8 cellular contexts compared by ENCODE assay signal in genomic region chr19:15449620-15450527, GRCh38. TPM values are rescaled to one million over a fixed set of nuclear protein-coding genes. Genes with fewer than 3 reads are reported as not detected.
A peak's percentile ranks its signal among the peaks of the same experiment; 100 is the strongest.
DNase-seq lines count a peak whose midpoint lies in the region; ATAC-seq, FAIRE-seq and TF ChIP-seq lines count a peak whose summit lies in the region.

Gene WIZ (minus strand): TSS chr19:15449956. CDS start chr19:15448307, 1,649 bp downstream.

- FAIRE-seq in A549 (lab: Jason Lieb, UNC) (no peak), GM12878 (lab: Jason Lieb, UNC) (no peak)

- DNase-seq in A549 (ENCODE audit: low read depth in 1 of 2, low spot score in 1 of 2) (peak; percentile 66 to 79), Karpas-422 (peak; percentile 89), UCSD-AML1 (lab: John Stamatoyannopoulos, UW; ENCODE audit: unreplicated experiment) (peak; percentile 80), GM12878 (ENCODE audit: low read depth, low spot score) (no peak), iPS DF 6.9 (ENCODE audit: low read depth, low spot score) (no peak), sigmoid colon (peak; percentile 95)

- H3K79me2 ChIP-seq in Karpas-422 (ENCODE audit: low read length): no peaks in the 10 kb centered on the region
- H3K79me2 ChIP-seq in GM12878 (ENCODE audit: control insufficient read depth, insufficient read depth, low read length): no peaks in the 10 kb centered on the region

- H3K27ac ChIP-seq in A549 (peak within 1 kb of the TSS; percentile 97), Karpas-422 (ENCODE audit: low read length) (no peak within 1 kb of the TSS), GM12878 (ENCODE audit: control insufficient read depth, insufficient read depth) (no peak within 1 kb of the TSS), iPS DF 6.9 (ENCODE audit: low read length) (no peak within 1 kb of the TSS), sigmoid colon (peak within 1 kb of the TSS; percentile 81 to 89 (median 87))

- in situ Hi-C loops in GM12878 (cut with MboI): no loop called here

- TF ChIP-seq RAD21 in A549 (conservative IDR thresholded peaks at IDR 0.05 in 1 of 2, IDR thresholded peaks at IDR 0.05 in 1 of 2) (no peak), GM12878 (IDR thresholded peaks at IDR 0.05; ENCODE audit: insufficient read depth, low read depth, low read length) (no peak)

- TF ChIP-seq CTCF in A549 (IDR thresholded peaks at IDR 0.05): no peak
- TF ChIP-seq CTCF in GM12878 (IDR thresholded peaks at IDR 0.05 in 2 of 3, conservative IDR thresholded peaks at IDR 0.05 in 1 of 3; ENCODE audit: control insufficient read depth in 2 of 3, extremely low read depth in 1 of 3, insufficient read depth in 1 of 3, low read depth in 3 of 3, low read length in 3 of 3): no peak
- TF ChIP-seq CTCF in sigmoid colon (IDR thresholded peaks at IDR 0.05): no peak

- H3K9ac ChIP-seq in Karpas-422 (ENCODE audit: low read length): no peak within 1 kb of the TSS
- peak within 1 kb of the TSS; percentile 39 for H3K9ac ChIP-seq in GM12878 (ENCODE audit: control insufficient read depth, insufficient read depth, low read length)

- TF ChIP-seq POLR2A in A549 (IDR thresholded peaks at IDR 0.05; ENCODE audit: low read length) (no peak), GM12878 (IDR thresholded peaks at IDR 0.05; ENCODE audit: low read depth, low read length) (peak; percentile 52), sigmoid colon (IDR thresholded peaks at IDR 0.05) (no peak)

- H3K36me3 ChIP-seq in Karpas-422 (ENCODE audit: insufficient read depth, low read length): no peaks in the 10 kb centered on the region
- H3K36me3 ChIP-seq in GM12878 (ENCODE audit: control insufficient read depth in 2 of 2, insufficient read depth in 2 of 2, low read length in 1 of 2): peaks cover 9 to 13% of the 10 kb centered on the region in 2 experiments
- H3K36me3 ChIP-seq in iPS DF 6.9 (ENCODE audit: control insufficient read depth, insufficient read depth, low read length): no peaks in the 10 kb centered on the region
- peaks cover 0 to 5% (median 0%) of the 10 kb centered on the region in 4 donors for H3K36me3 ChIP-seq in sigmoid colon

- H3K4me3 ChIP-seq in A549 (peak within 1 kb of the TSS; percentile 86), Karpas-422 (ENCODE audit: low read length) (peak within 1 kb of the TSS; percentile 41; the same call in 1 of the 2 replicates), GM12878 (peak within 1 kb of the TSS; percentile 69), iPS DF 6.9 (ENCODE audit: low read length) (peak within 1 kb of the TSS; percentile 57; the same call in 1 of the 2 replicates), sigmoid colon (peak within 1 kb of the TSS; percentile 76 to 96 (median 80))

- H3K9me2 ChIP-seq in Karpas-422 (replicated peaks; ENCODE audit: insufficient read depth, low read length): no peaks in the 10 kb centered on the region; the same call in 1 of the 2 replicates

- BruUV-seq in GM12878 (replicated peaks; lab: Mats Ljungman, UMichigan): no TSS peak

- intact Hi-C loops in GM12878 (cut with micrococcal nuclease; ENCODE audit: unreplicated experiment): no loop called here
- intact Hi-C loops in sigmoid colon (cut with DNase I): loop anchor here (2.0 to 10.0 kb wide), 7 partner anchors 17 to 385 kb away; partner anchors contain the start of genes AKAP8, AKAP8L, BRD4 and SYDE1

- ATAC-seq in A549 (peak; percentile 41 to 52), GM18498 (IDR thresholded peaks at IDR 0.05; ENCODE audit: unreplicated experiment) (peak; percentile 52), GM12878 (peak; percentile 67), HG02981 (IDR thresholded peaks at IDR 0.05; ENCODE audit: unreplicated experiment) (no peak)

- H2AFZ ChIP-seq in Karpas-422 (ENCODE audit: low read length): peak within 1 kb of the TSS; percentile 12; the same call in 1 of the 2 replicates
- peak within 1 kb of the TSS; percentile 44 for H2AFZ ChIP-seq in GM12878 (ENCODE audit: control insufficient read depth, low read depth, low read length)

- WGBS in A549 (ENCODE audit: missing lambda C conversion rate): 10% methylated on average over 2 of the region's 77 CpGs
- whole genome bisulfite sequencing in GM12878 (ENCODE audit: insufficient coverage, insufficient replicate concordance, low lambda C conversion rate, missing lambda C conversion rate): 10% methylated on average over 23 of the region's 77 CpGs
- WGBS in iPS DF 6.9 (ENCODE audit: insufficient coverage, insufficient read length): no CpG with 5 or more reads among the region's 77 CpGs
- 2% methylated on average over 76 of the region's 77 CpGs for WGBS in sigmoid colon, 2 donors

- CTCF ChIA-PET in A549 (lab: Yijun Ruan, JAX) (interaction anchor here (0.7 kb wide), 1 partner anchor 30 kb away, joined by 3 read pairs; no protein-coding TSS in a partner anchor), GM12878 (lab: Yijun Ruan, JAX) (interaction anchor here (1.0 kb wide), 1 partner anchor 18 kb away, joined by 3 read pairs; no protein-coding TSS in a partner anchor)

- H4K20me1 ChIP-seq in Karpas-422 (ENCODE audit: insufficient read depth, low read depth, low read length) (0 out of 2 replicates have a peak, but pooled peaks cover 5% of the 10 kb centered on the region), GM12878 (ENCODE audit: control insufficient read depth, insufficient read depth) (no peaks in the 10 kb centered on the region)

- H3K27me3 ChIP-seq in Karpas-422 (ENCODE audit: low read length) (no peaks in the 10 kb centered on the region), GM12878 (replicated peaks in 1 of 2; ENCODE audit: control insufficient read depth in 2 of 2, insufficient read depth in 2 of 2, low read length in 1 of 2) (no peaks in the 10 kb centered on the region), iPS DF 6.9 (ENCODE audit: control insufficient read depth, insufficient read depth, low read length) (no peaks in the 10 kb centered on the region), sigmoid colon (peaks cover 0 to 13% (median 6%) of the 10 kb centered on the region in 3 donors)

- TF ChIP-seq EP300 in A549 (IDR thresholded peaks at IDR 0.05) (no peak), GM12878 (IDR thresholded peaks at IDR 0.05; ENCODE audit: borderline replicate concordance in 1 of 2, control insufficient read depth in 1 of 2, low read depth in 2 of 2, low read length in 2 of 2) (no peak), sigmoid colon (IDR thresholded peaks at IDR 0.05) (no peak)

- H3K4me1 ChIP-seq in A549 (0 out of 3 replicates have a peak, but pooled peaks cover 8% of the 10 kb centered on the region), Karpas-422 (ENCODE audit: low read length) (peaks cover 6% of the 10 kb centered on the region), GM12878 (ENCODE audit: control insufficient read depth, insufficient read depth, low read length) (peaks cover 7% of the 10 kb centered on the region), iPS DF 6.9 (ENCODE audit: control insufficient read depth, insufficient read depth, low read length) (peaks cover 5% of the 10 kb centered on the region), sigmoid colon (peaks cover 0 to 37% (median 25%) of the 10 kb centered on the region in 4 donors)

- POLR2A ChIA-PET in A549 (lab: Yijun Ruan, JAX): no interaction called here
- POLR2A ChIA-PET in GM12878 (lab: Charles Lee): interaction anchor here (1.0 kb wide), 1 partner anchor 15 kb away, joined by 3 read pairs; the partner anchor contains the start of gene RASAL3

- no peaks in the 10 kb centered on the region for H3K9me3 ChIP-seq in A549
- H3K9me3 ChIP-seq in Karpas-422 (ENCODE audit: low read length): no peaks in the 10 kb centered on the region
- no peaks in the 10 kb centered on the region for H3K9me3 ChIP-seq in GM12878 (replicated peaks; ENCODE audit: control insufficient read depth, insufficient read depth, low read length)
- H3K9me3 ChIP-seq in iPS DF 6.9 (ENCODE audit: control insufficient read depth, insufficient read depth, low read length): no peaks in the 10 kb centered on the region
- H3K9me3 ChIP-seq in sigmoid colon: no peaks in the 10 kb centered on the region

- SMC1A ChIA-PET in GM12878 (lab: Charles Lee; ENCODE audit: uncharacterized antibody, unreplicated experiment): no interaction called here

- RAD21 ChIA-PET in GM12878 (lab: Charles Lee; ENCODE audit: unreplicated experiment): interaction anchor here (0.8 kb wide), 1 partner anchor 13 kb away, joined by 6 read pairs; no protein-coding TSS in a partner anchor

- peak within 1 kb of the TSS; percentile 98 for H3K4me2 ChIP-seq in A549
- peak within 1 kb of the TSS; percentile 45 for H3K4me2 ChIP-seq in Karpas-422 (ENCODE audit: low read depth, low read length, poor library complexity, severe bottlenecking)
- H3K4me2 ChIP-seq in GM12878 (ENCODE audit: control insufficient read depth, insufficient read depth): peak within 1 kb of the TSS; percentile 89

TF ChIP-seq in A549, 52 proteins besides CTCF, POLR2A, EP300 and RAD21 (continues in another document):
- TF ChIP-seq EHMT2 (IDR thresholded peaks at IDR 0.05; ENCODE audit: low read depth): 0 out of 2 replicates have a peak, but pooled peaks have one; percentile 20

TF ChIP-seq in GM12878, 131 proteins besides CTCF, POLR2A, EP300 and RAD21 (continues in another document):
- TF ChIP-seq PAX5 (IDR thresholded peaks at IDR 0.05; ENCODE audit: borderline replicate concordance, low read depth, low read length): no peak

RNA-seq across cellular contexts. Expression of gene WIZ, which starts in this region (rescaled TPM):
- 3.7 and 4.6 TPM in 2 replicates for polyA plus RNA-seq in A549 (2011; rRNA removed)
- 12.6 and 19.5 TPM in 2 replicates for polyA plus RNA-seq in A549 (2012; cell fraction: cytosol; rRNA removed)
- 20.7 and 28.9 TPM in 2 replicates for polyA plus RNA-seq in A549 (2012; cell fraction: nucleus; rRNA removed)
- 13.4 to 16.5 TPM (median 15.1 TPM) in 3 replicates for polyA plus RNA-seq in A549 (2017; fragmentation: RNase III; extraction: RNeasy Plus Mini Kit Qiagen cat#74134 plus additional on column Dnase treatment)
- 2.2 and 3.3 TPM in 2 replicates for polyA minus RNA-seq in A549 (2011; rRNA and poly(A)+ RNA removed)
- total RNA-seq in Karpas-422 (2014; rRNA removed; shearing (Covaris generic); ENCODE audit: low replicate concordance): 5.3 and 5.4 TPM in 2 replicates
- total RNA-seq in GM12878 (2013; cell fraction: nucleolus; rRNA removed): 17.9 and 18.0 TPM in 2 replicates
- 4.6 and 4.9 TPM in 2 replicates for total RNA-seq in GM12878 (2014; rRNA removed)
- total RNA-seq in GM12878 (2014; rRNA removed; fragmentation: Illumina TruSeq; extraction: Trizol): 2.6 and 2.9 TPM in 2 replicates
- total RNA-seq in GM12878 (2021): 23.5 and 26.7 TPM in 2 replicates
- polyA plus RNA-seq in GM12878 (2011; ENCODE audit: low read depth): 2.2 TPM
- 1.4 and 2.4 TPM in 2 replicates for polyA plus RNA-seq in GM12878 (2011; rRNA removed)
- polyA plus RNA-seq in GM12878 (2011; cell fraction: cytosol; rRNA removed): 3.8 and 6.1 TPM in 2 replicates
- 20.9 and 28.8 TPM in 2 replicates for polyA plus RNA-seq in GM12878 (2011; cell fraction: nucleus; rRNA removed)
- polyA plus RNA-seq in GM12878 (2012): 9.9 and 13.9 TPM in 2 replicates
- 1.4 and 4.5 TPM in 2 replicates for polyA plus RNA-seq in GM12878 (2014; fragmentation: Illumina TruSeq; extraction: Trizol)
- polyA plus RNA-seq in GM12878 (2014; fragmentation: Nextera tagmentation; extraction: Ambion mirVana): under 1 TPM; 0.10 to 0.18 TPM
- 19.8 and 24.9 TPM in 2 replicates for polyA plus RNA-seq in GM12878 (2014; rRNA removed)
- 1 to 10 TPM; 2.0 to 2.6 TPM for polyA plus RNA-seq in GM12878 (2016; fragmentation: Nextera tagmentation; extraction: Ambion mirVana)
- 1.1 and 3.7 TPM in 2 replicates for polyA minus RNA-seq in GM12878 (2011; rRNA and poly(A)+ RNA removed)
- polyA minus RNA-seq in GM12878 (2011; cell fraction: cytosol; rRNA and poly(A)+ RNA removed): 3.6 and 4.6 TPM in 2 replicates
- 3.5 and 10.1 TPM in 2 replicates for polyA minus RNA-seq in GM12878 (2011; cell fraction: nucleus; rRNA and poly(A)+ RNA removed)
- 10 to 100 TPM; 16.3 to 49.6 (median 28.4) TPM for total RNA-seq in sigmoid colon
- polyA plus RNA-seq in sigmoid colon: 10 to 100 TPM in 1 of 3 donors, 1 to 10 TPM in 2; 7.8 to 18.3 (median 9.2) TPM

Comparison
In these comparisons a context has a peak if more than half of its experiments do, and no peak if none do; other contexts are left out.
1. DNase-seq: peak in A549 (2 of 2), Karpas-422 (single experiment), UCSD-AML1 (single experiment) and sigmoid colon (single experiment); none in GM12878 (single experiment) and iPS DF 6.9 (single experiment).
2. H3K27ac ChIP-seq: peak in A549 (2 of 2) and sigmoid colon (4 of 4); none in Karpas-422 (single experiment), GM12878 (single experiment) and iPS DF 6.9 (single experiment).
3. H3K4me2 ChIP-seq: peak in every context shown above with its lines; median percentile 98 in A549; 89 in GM12878; 45 in Karpas-422.
4. Of the 24 proteins assayed by ChIP-seq in both GM12878 and A549: peak only in GM12878: POLR2A; only in A549: MAX; in both: none; in neither: 21; mixed calls (peak in some experiments, not most) for 1.
5. Peak in every context shown above with its lines, with median percentiles within 50 percentile points of each other: H3K4me3 ChIP-seq.